In genomic region chr22:28012811-28013460, GRCh38 we compare ENCODE assay signal across 19 cellular contexts.
DNase-seq lines count a peak whose midpoint lies in the region; ATAC-seq, FAIRE-seq and TF ChIP-seq lines count a peak whose summit lies in the region.
"Had no signal": no experiment of that assay in that cellular context is flagged by ENCODE, and none has a peak within 500 bp of the region (broad histone marks: within the 10 kb centered on the region; RNA-seq: fewer than 3 reads in every experiment).

No MANE protein-coding gene starts in this region.

- H3K4me1 ChIP-seq in heart right ventricle (peaks cover 4 to 30% (median 17%) of the 10 kb centered on the region in 9 donors), lower lobe of right lung (peaks cover 16% of the 10 kb centered on the region)

- H3K36me3 ChIP-seq in heart right ventricle (peaks cover 0 to 37% (median 0%) of the 10 kb centered on the region in 9 donors), bronchial epithelial cell (ENCODE audit: control insufficient read depth, insufficient read depth, low read length) (no peaks in the 10 kb centered on the region), lower lobe of right lung (peaks cover 23% of the 10 kb centered on the region)

- H3K27ac ChIP-seq in heart right ventricle: no peak overlapping the region
- no peak overlapping the region for H3K27ac ChIP-seq in lower lobe of right lung
- H3K27ac ChIP-seq: A549, C4-2B had no signal

- FAIRE-seq in bronchial epithelial cell (lab: Jason Lieb, UNC): peak; percentile 28
- peak; percentile 20 for FAIRE-seq in urothelium cell line (lab: Jason Lieb, UNC)
- FAIRE-seq: A549, GM12878, GM18507 had no signal

- H3K9me3 ChIP-seq in heart right ventricle (no peaks in the 10 kb centered on the region), lower lobe of right lung (no peaks in the 10 kb centered on the region)
- H3K9me3 ChIP-seq: A549 had no signal

- 79 to 84% methylated on average over 7 of the region's 7 CpGs for WGBS in heart right ventricle, 2 donors

- intact Hi-C loops in left cardiac atrium (cut with DNase I): no loop called here
- intact Hi-C loops in heart right ventricle (cut with DNase I): loop anchor here in 1 of 10 donors (10.0 kb wide), 1 partner anchor 1258 kb away; no protein-coding TSS in a partner anchor
- intact Hi-C loops in lower lobe of right lung (cut with DNase I): loop anchor here (5.0 kb wide), 1 partner anchor 131 kb away; no protein-coding TSS in a partner anchor

- H3K27me3 ChIP-seq in heart right ventricle (no peaks in the 10 kb centered on the region), bronchial epithelial cell (ENCODE audit: control insufficient read depth, insufficient read depth, low read length) (peaks cover 2% of the 10 kb centered on the region), lower lobe of right lung (ENCODE audit: low read depth) (no peaks in the 10 kb centered on the region)

- in situ Hi-C loops in G401 (cut with HindIII; ENCODE audit: low sequenced_read_pairs): no loop called here

- TF ChIP-seq CTCF in heart right ventricle (IDR thresholded peaks at IDR 0.05) (no peak), bronchial epithelial cell (IDR thresholded peaks at IDR 0.05; ENCODE audit: insufficient read depth, low read length, severe bottlenecking) (no peak), lower lobe of right lung (IDR thresholded peaks at IDR 0.05) (no peak)

- H3K4me3 ChIP-seq in heart right ventricle (no peak overlapping the region), bronchial epithelial cell (ENCODE audit: low read depth, low read length) (no peak overlapping the region), lower lobe of right lung (no peak overlapping the region)
- H3K4me3 ChIP-seq: A549, GM12878 had no signal

- DNase-seq in left cardiac atrium (peak; percentile 8), heart right ventricle (no peak), bronchial epithelial cell (ENCODE audit: low read depth) (peak; percentile 18), lower lobe of right lung (peak; percentile 18), urothelium cell line (ENCODE audit: low spot score) (no peak), activated T-cell treated with anti-CD3 and anti-CD28 coated beads for 4 hours (no peak), G401 (ENCODE audit: low spot score) (no peak), NCI-H446 (lab: John Stamatoyannopoulos, UW) (no peak)
- DNase-seq: DMS153, HCEC 1CT, NCI-H146, NCI-H2107, NCI-H748 treated with DMSO at 0.1 percent for 48 hours, SIG-M5 had no signal

- ATAC-seq in left cardiac atrium (no peak), heart right ventricle (no peak), lower lobe of right lung (no peak)
- ATAC-seq: A549, GM12878, Panc1 had no signal

Comparison
In these comparisons a context has a peak if more than half of its experiments do, and no peak if none do; other contexts are left out.
1. DNase-seq: peak in left cardiac atrium (single experiment), bronchial epithelial cell (single experiment) and lower lobe of right lung (single experiment); none in heart right ventricle (0 of 2), urothelium cell line (single experiment), activated T-cell treated with anti-CD3 and anti-CD28 coated beads for 4 hours (single experiment), G401 (single experiment) and NCI-H446 (0 of 2).